Comparison of ENCODE assay signal across 10 cellular contexts in genomic region chr1:32352831-32353383, GRCh38. TPM values are rescaled to one million over a fixed set of nuclear protein-coding genes. Genes with fewer than 3 reads are reported as not detected.
A peak's percentile ranks its signal among the peaks of the same experiment; 100 is the strongest.
DNase-seq lines count a peak whose midpoint lies in the region; ATAC-seq and TF ChIP-seq lines count a peak whose summit lies in the region.
"Had no signal": no experiment of that assay in that cellular context is flagged by ENCODE, and none has a peak within 500 bp of the region (broad histone marks: within the 10 kb centered on the region; RNA-seq: fewer than 3 reads in every experiment).

No MANE protein-coding gene starts in this region.

- H3K9me3 Mint-ChIP-seq in activated T-cell treated with anti-CD3 and anti-CD28 coated beads, Interleukin-2, amount 50 U/mL, for 72 hours: no peaks in the 10 kb centered on the region
- H3K9me3 Mint-ChIP-seq in activated T-cell treated with anti-CD3 and anti-CD28 coated beads, Interleukin-2, amount 50 U/mL, for 24 hours: peaks cover 5% of the 10 kb centered on the region
- no peaks in the 10 kb centered on the region for H3K9me3 Mint-ChIP-seq in memory B cell

- no peaks in the 10 kb centered on the region for H3K9me3 ChIP-seq in breast epithelium
- no peaks in the 10 kb centered on the region for H3K9me3 ChIP-seq in tibial nerve
- H3K9me3 ChIP-seq in esophagus squamous epithelium: no peaks in the 10 kb centered on the region

- H3K27me3 ChIP-seq in breast epithelium: no peaks in the 10 kb centered on the region
- no peaks in the 10 kb centered on the region for H3K27me3 ChIP-seq in tibial nerve
- H3K27me3 ChIP-seq in esophagus squamous epithelium: no peaks in the 10 kb centered on the region
- H3K27me3 ChIP-seq: BE2C had no signal

- H3K27me3 Mint-ChIP-seq in activated T-cell treated with anti-CD3 and anti-CD28 coated beads, Interleukin-2, amount 50 U/mL, for 72 hours (ENCODE audit: low read depth): no peaks in the 10 kb centered on the region
- H3K27me3 Mint-ChIP-seq in activated T-cell treated with anti-CD3 and anti-CD28 coated beads, Interleukin-2, amount 50 U/mL, for 24 hours: no peaks in the 10 kb centered on the region
- no peaks in the 10 kb centered on the region for H3K27me3 Mint-ChIP-seq in memory B cell

- no peaks in the 10 kb centered on the region for H3K36me3 ChIP-seq in breast epithelium
- H3K36me3 ChIP-seq in tibial nerve: peaks cover 0 to 9% (median 0%) of the 10 kb centered on the region in 3 donors
- H3K36me3 ChIP-seq in esophagus squamous epithelium: no peaks in the 10 kb centered on the region
- H3K36me3 ChIP-seq: BE2C had no signal

- no peak for TF ChIP-seq CTCF in breast epithelium (IDR thresholded peaks at IDR 0.05)
- TF ChIP-seq CTCF in tibial nerve (IDR thresholded peaks at IDR 0.05): no peak
- TF ChIP-seq CTCF in esophagus squamous epithelium (IDR thresholded peaks at IDR 0.05): no peak

- no peak overlapping the region for H3K27ac Mint-ChIP-seq in activated T-cell treated with anti-CD3 and anti-CD28 coated beads, Interleukin-2, amount 50 U/mL, for 72 hours
- H3K27ac Mint-ChIP-seq in activated T-cell treated with anti-CD3 and anti-CD28 coated beads, Interleukin-2, amount 50 U/mL, for 24 hours: no peak overlapping the region
- H3K27ac Mint-ChIP-seq in memory B cell: no peak overlapping the region

- H3K27ac ChIP-seq in breast epithelium (peak overlapping the region; percentile 60 to 96), tibial nerve (peak overlapping the region; percentile 94 to 99 (median 96)), esophagus squamous epithelium (peak overlapping the region in 2 of 4 donors; percentile 17 to 90)

- DNase-seq in activated T-cell treated with anti-CD3 and anti-CD28 coated beads, Interleukin-2, amount 50 U/mL, for 72 hours: no peak
- DNase-seq in activated T-cell treated with anti-CD3 and anti-CD28 coated beads, Interleukin-2, amount 50 U/mL, for 24 hours: no peak
- no peak for DNase-seq in breast epithelium (ENCODE audit: low spot score in 2 of 2)
- DNase-seq in memory B cell (ENCODE audit: low spot score in 2 of 2): no peak
- DNase-seq in tibial nerve (ENCODE audit: low spot score in 2 of 2): no peak
- no peak for DNase-seq in esophagus squamous epithelium (lab: John Stamatoyannopoulos, UW)
- no peak for DNase-seq in epidermal melanocyte (ENCODE audit: insufficient read length, low spot score)
- DNase-seq in amniotic stem cell (lab: John Stamatoyannopoulos, UW): no peak
- DNase-seq: activated CD4-positive, alpha-beta T cell treated with anti-CD3 and anti-CD28 coated beads, Interleukin-2, amount 50 U/mL, for 1 hour; BE2C had no signal

- H3K4me1 Mint-ChIP-seq in activated T-cell treated with anti-CD3 and anti-CD28 coated beads, Interleukin-2, amount 50 U/mL, for 72 hours (ENCODE audit: low read depth): peaks cover 38% of the 10 kb centered on the region
- H3K4me1 Mint-ChIP-seq in activated T-cell treated with anti-CD3 and anti-CD28 coated beads, Interleukin-2, amount 50 U/mL, for 24 hours (ENCODE audit: low read depth): peaks cover 30% of the 10 kb centered on the region
- peaks cover 9% of the 10 kb centered on the region for H3K4me1 Mint-ChIP-seq in memory B cell

- H3K4me3 ChIP-seq in breast epithelium: no peak overlapping the region
- peak overlapping the region in 1 of 4 donors; percentile 91 for H3K4me3 ChIP-seq in tibial nerve
- H3K4me3 ChIP-seq in esophagus squamous epithelium: no peak overlapping the region

- intact Hi-C loops in breast epithelium (cut with DNase I; ENCODE audit: low total_unique reads): no loop called here
- intact Hi-C loops in esophagus squamous epithelium (cut with DNase I): no loop called here

- H3K4me1 ChIP-seq in breast epithelium: peaks cover 0 to 15% of the 10 kb centered on the region in 2 donors
- H3K4me1 ChIP-seq in tibial nerve: peaks cover 0 to 56% (median 26%) of the 10 kb centered on the region in 4 donors
- H3K4me1 ChIP-seq in esophagus squamous epithelium: peaks cover 16 to 58% (median 34%) of the 10 kb centered on the region in 3 donors
- H3K4me1 ChIP-seq: BE2C had no signal

- peak overlapping the region; percentile 64 to 83 for H3K4me3 Mint-ChIP-seq in activated T-cell treated with anti-CD3 and anti-CD28 coated beads, Interleukin-2, amount 50 U/mL, for 72 hours
- H3K4me3 Mint-ChIP-seq in activated T-cell treated with anti-CD3 and anti-CD28 coated beads, Interleukin-2, amount 50 U/mL, for 24 hours: no peak overlapping the region
- H3K4me3 Mint-ChIP-seq in memory B cell: peak overlapping the region; percentile 60

- TF ChIP-seq POLR2A in breast epithelium (IDR thresholded peaks at IDR 0.05) (no peak), tibial nerve (IDR thresholded peaks at IDR 0.05) (no peak), esophagus squamous epithelium (IDR thresholded peaks at IDR 0.05) (no peak)

- ATAC-seq in activated T-cell treated with anti-CD3 and anti-CD28 coated beads, Interleukin-2, amount 50 U/mL, for 72 hours (replicated peaks in 1 of 2): no peak
- no peak for ATAC-seq in memory B cell (ENCODE audit: low read depth)

- WGBS in tibial nerve, 2 donors: 48 to 62% methylated on average over 2 of the region's 2 CpGs
- 53 to 58% methylated on average over 2 of the region's 2 CpGs for WGBS in esophagus squamous epithelium, 2 donors

- TF ChIP-seq EP300 in tibial nerve (IDR thresholded peaks at IDR 0.05): no peak

- H3K36me3 Mint-ChIP-seq in activated T-cell treated with anti-CD3 and anti-CD28 coated beads, Interleukin-2, amount 50 U/mL, for 72 hours (ENCODE audit: insufficient read depth in 2 of 2): no peaks in the 10 kb centered on the region
- no peaks in the 10 kb centered on the region for H3K36me3 Mint-ChIP-seq in activated T-cell treated with anti-CD3 and anti-CD28 coated beads, Interleukin-2, amount 50 U/mL, for 24 hours (ENCODE audit: low read depth)
- H3K36me3 Mint-ChIP-seq in memory B cell: peaks cover 2% of the 10 kb centered on the region

RNA-seq across cellular contexts. Expression of gene FAM229A, which starts 9.4 kb away (rescaled TPM):
- 10 to 100 TPM in 1 of 2 donors, 1 to 10 TPM in 1; 9.2 to 14.0 TPM for total RNA-seq in activated T-cell treated with anti-CD3 and anti-CD28 coated beads, Interleukin-2, amount 50 U/mL, for 72 hours
- 10 to 100 TPM in 2 of 3 donors, 1 to 10 TPM in 1; 8.8 to 15.8 (median 10.2) TPM for total RNA-seq in breast epithelium
- total RNA-seq in tibial nerve: 10 to 100 TPM in 3 of 4 donors, 1 to 10 TPM in 1; 9.4 to 23.5 (median 16.3) TPM
- 1 to 10 TPM; 1.4 to 7.1 (median 3.2) TPM for total RNA-seq in esophagus squamous epithelium

RNA-seq across cellular contexts. Expression of gene TSSK3, which starts 9.4 kb away (rescaled TPM):
- total RNA-seq in activated T-cell treated with anti-CD3 and anti-CD28 coated beads, Interleukin-2, amount 50 U/mL, for 72 hours: 1 to 10 TPM; 1.2 to 1.9 TPM
- total RNA-seq in breast epithelium (1 to 10 TPM; 1.4 to 3.9 (median 3.4) TPM), tibial nerve (1 to 10 TPM in 3 of 4 donors, under 1 TPM in 1; 0.44 to 1.5 (median 1.2) TPM), esophagus squamous epithelium (under 1 TPM in 2 of 4 donors, not detected in 2; 0.31 to 0.57 TPM)

RNA-seq across cellular contexts. Expression of gene MARCKSL1, which starts 16.9 kb away (rescaled TPM):
- 10 to 100 TPM; 12.3 to 14.9 TPM for total RNA-seq in activated T-cell treated with anti-CD3 and anti-CD28 coated beads, Interleukin-2, amount 50 U/mL, for 72 hours
- total RNA-seq in breast epithelium: 10 to 100 TPM; 33.4 to 82.8 (median 47.9) TPM
- 10 to 100 TPM; 42.4 to 61.2 (median 45.0) TPM for total RNA-seq in tibial nerve
- total RNA-seq in esophagus squamous epithelium: 1 to 10 TPM; 4.4 to 6.1 (median 5.1) TPM

RNA-seq across cellular contexts. Expression of gene BSDC1, which starts 41.3 kb away (rescaled TPM):
- 10 to 100 TPM; 50.6 to 67.7 TPM for total RNA-seq in activated T-cell treated with anti-CD3 and anti-CD28 coated beads, Interleukin-2, amount 50 U/mL, for 72 hours
- total RNA-seq in breast epithelium (100 to 1,000 TPM in 1 of 3 donors, 10 to 100 TPM in 2; 86.9 to 123 (median 95.1) TPM), tibial nerve (10 to 100 TPM; 60.6 to 88.7 (median 83.8) TPM), esophagus squamous epithelium (10 to 100 TPM; 42.4 to 62.2 (median 45.9) TPM)
